In the genomic region with DNA sequence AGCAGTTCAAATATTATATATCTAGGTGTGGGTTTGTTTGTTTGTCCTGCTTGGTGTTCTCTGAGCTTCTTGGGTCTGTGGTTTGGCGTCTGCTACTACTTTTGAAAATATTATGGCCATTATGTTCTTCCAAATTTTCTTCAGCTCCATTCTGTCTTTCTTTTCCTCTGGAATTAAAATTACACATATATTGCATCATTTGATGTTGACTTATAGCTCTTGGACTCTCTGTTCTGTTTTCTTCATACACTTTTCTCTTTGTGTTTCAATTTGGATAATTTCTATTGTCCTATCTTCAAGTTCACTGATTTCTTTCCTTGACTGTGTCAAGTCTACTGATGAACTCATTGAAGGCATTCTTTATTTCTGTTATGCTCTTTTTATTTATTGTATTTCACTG, we compare ENCODE assay signal across 10 cellular contexts.
"Had no signal": no experiment of that assay in that cellular context is flagged by ENCODE, and none has a peak within 500 bp of the region (broad histone marks: within the 10 kb centered on the region; RNA-seq: fewer than 3 reads in every experiment).

No MANE protein-coding gene starts in this region.

- H3K27ac Mint-ChIP-seq: GM23338, H9 had no signal

- H3K4me2 ChIP-seq: GM23338, KMS-11 had no signal

- H3K27ac ChIP-seq: KMS-11 had no signal

- H3K4me3 Mint-ChIP-seq: GM23338, H9 had no signal

- DNase-seq: H9, HCEC 1CT, IMR-90, Karpas-422, KBM-7 had no signal

- H3K4me3 ChIP-seq: GM23338 had no signal

- H2AFZ ChIP-seq: GM23338 had no signal

- ATAC-seq: GM23338 had no signal

- H3K9ac ChIP-seq: KMS-11 had no signal

- FAIRE-seq: H1, H54, HTR-8/SVneo had no signal

- H3K4me1 Mint-ChIP-seq: GM23338, H9 had no signal
